In the genomic region with DNA sequence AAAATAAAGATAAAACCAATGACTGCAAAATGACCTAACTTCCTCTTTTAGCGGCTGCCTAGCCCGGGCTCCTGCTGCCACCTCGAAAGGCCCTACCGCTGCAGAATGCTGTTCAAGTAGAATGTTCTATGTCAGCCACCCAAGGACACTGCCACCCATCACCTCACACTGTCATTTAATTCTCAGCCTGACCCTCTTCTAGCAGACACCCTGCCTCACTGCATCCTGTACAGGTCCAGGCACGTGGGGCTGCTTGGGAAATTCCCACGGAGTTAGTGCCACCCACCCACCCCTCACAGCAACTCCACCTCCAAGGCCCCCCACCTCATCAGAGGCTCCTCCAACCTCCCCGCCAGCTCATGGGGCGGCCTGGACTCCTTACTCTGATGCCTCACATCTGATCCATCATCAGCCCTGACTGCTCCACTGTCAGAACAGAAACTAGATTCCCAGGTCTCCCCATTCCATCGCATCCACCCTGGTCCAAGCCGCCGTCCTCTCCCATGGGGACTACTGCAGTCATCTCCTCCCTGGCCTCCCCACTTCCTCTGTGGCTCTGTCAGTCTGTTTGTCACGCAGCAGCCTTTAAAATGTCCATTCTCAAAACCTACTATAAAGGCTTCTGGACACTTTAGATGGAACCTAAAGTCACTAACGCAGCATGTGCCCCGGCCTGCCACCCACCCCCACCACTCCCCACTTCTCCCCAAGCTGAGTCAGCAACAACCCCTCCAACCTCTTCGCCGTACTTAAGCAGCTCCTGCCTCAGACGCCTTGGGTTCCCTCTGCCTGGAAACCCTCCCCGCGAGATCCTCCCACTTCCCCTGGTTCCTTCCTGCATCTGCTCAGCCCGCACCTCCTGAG, we compare ENCODE assay signal across 9 cellular contexts. TPM values are rescaled to one million over a fixed set of nuclear protein-coding genes. Genes with fewer than 3 reads are reported as not detected.
A peak's percentile ranks its signal among the peaks of the same experiment; 100 is the strongest.
DNase-seq lines count a peak whose midpoint lies in the region; ATAC-seq and TF ChIP-seq lines count a peak whose summit lies in the region.
"Had no signal": no experiment of that assay in that cellular context is flagged by ENCODE, and none has a peak within 500 bp of the region (broad histone marks: within the 10 kb centered on the region; RNA-seq: fewer than 3 reads in every experiment).

No MANE protein-coding gene starts in this region.

- 96% methylated on average over 8 of the region's 20 CpGs for WGBS in mammary epithelial cell (ENCODE audit: low coverage, missing lambda C conversion rate)

- ATAC-seq in activated CD8-positive, alpha-beta T cell treated with anti-CD3 and anti-CD28 coated beads, Interleukin-2, amount 10 ng/mL, durations not matched to agents 7 days and 5 days, result peak; percentile 66
- ATAC-seq in left ventricle myocardium superior (peak; percentile 85), GM21447 (IDR thresholded peaks at IDR 0.05; ENCODE audit: unreplicated experiment) (no peak)

- no peaks in the 10 kb centered on the region for H3K9me3 ChIP-seq in breast epithelium
- no peaks in the 10 kb centered on the region for H3K9me3 ChIP-seq in mammary epithelial cell (replicated peaks; ENCODE audit: insufficient read depth, low read length)
- H3K9me3 ChIP-seq in BE2C, result no peaks in the 10 kb centered on the region
- H3K9me3 ChIP-seq: SJSA1 had no signal

- H3K4me1 Mint-ChIP-seq in activated CD8-positive, alpha-beta T cell treated with anti-CD3 and anti-CD28 coated beads, Interleukin-2, amount 10 ng/mL, durations not matched to agents 7 days and 5 days (ENCODE audit: low read depth), result peaks cover 74% of the 10 kb centered on the region

- DNase-seq in breast epithelium (ENCODE audit: low spot score in 2 of 2), result no peak
- no peak for DNase-seq in mammary epithelial cell
- peak; percentile 44 for DNase-seq in activated CD8-positive, alpha-beta T cell treated with anti-CD3 and anti-CD28 coated beads, Interleukin-2, amount 10 ng/mL, durations not matched to agents 7 days and 5 days
- DNase-seq in left ventricle myocardium superior, result peak; percentile 41
- peak; percentile 63 for DNase-seq in stimulated activated naive CD4-positive, alpha-beta T cell treated with Interleukin-2 at 50 U/mL for 16 hours (lab: John Stamatoyannopoulos, UW)
- DNase-seq in SW480 (ENCODE audit: low spot score), result no peak
- DNase-seq in BE2C, result no peak

- H3K9me3 Mint-ChIP-seq in activated CD8-positive, alpha-beta T cell treated with anti-CD3 and anti-CD28 coated beads, Interleukin-2, amount 10 ng/mL, durations not matched to agents 7 days and 5 days (ENCODE audit: insufficient read depth), result no peaks in the 10 kb centered on the region

- CTCF ChIA-PET in mammary epithelial cell (lab: Charles Lee; ENCODE audit: low non-redundant PET), result no interaction called here
- CTCF ChIA-PET in activated CD8-positive, alpha-beta T cell treated with anti-CD3 and anti-CD28 coated beads, Interleukin-2, amount 10 ng/mL, durations not matched to agents 7 days and 5 days (lab: Charles Lee), result interaction anchor here (1.4 to 2.3 kb wide), 4 partner anchors 10 to 139 kb away, joined by 5 to 13 read pairs (median 7); no protein-coding TSS in a partner anchor

- no peak overlapping the region for H3K4me2 ChIP-seq in mammary epithelial cell (ENCODE audit: insufficient read depth, low read depth, low read length)

- no peaks in the 10 kb centered on the region for H3K79me2 ChIP-seq in mammary epithelial cell (ENCODE audit: insufficient read depth, low read length)

- no peak overlapping the region for H3K9ac ChIP-seq in mammary epithelial cell (ENCODE audit: insufficient read depth, low read length)

- peaks cover 50% of the 10 kb centered on the region for H3K36me3 Mint-ChIP-seq in activated CD8-positive, alpha-beta T cell treated with anti-CD3 and anti-CD28 coated beads, Interleukin-2, amount 10 ng/mL, durations not matched to agents 7 days and 5 days (ENCODE audit: low read depth)

- H3K4me3 ChIP-seq in breast epithelium, result peak overlapping the region in 2 of 3 donors; percentile 0 to 38
- no peak overlapping the region for H3K4me3 ChIP-seq in mammary epithelial cell (replicated peaks in 1 of 3; ENCODE audit: insufficient read depth in 1 of 3, low read depth in 2 of 3, low read length in 3 of 3)
- no peak overlapping the region for H3K4me3 ChIP-seq in BE2C (ENCODE audit: low read depth, low read length)
- H3K4me3 ChIP-seq: SJSA1 had no signal

- dilution Hi-C loops in mammary epithelial cell (cut with HindIII; ENCODE audit: low sequenced_read_pairs), result no loop called here

- no peak overlapping the region for H2AFZ ChIP-seq in mammary epithelial cell (ENCODE audit: low read depth, low read length)

- no peaks in the 10 kb centered on the region for H3K4me1 ChIP-seq in breast epithelium
- H3K4me1 ChIP-seq in mammary epithelial cell (ENCODE audit: insufficient read depth, low read length), result peaks cover under 1% of the 10 kb centered on the region
- no peaks in the 10 kb centered on the region for H3K4me1 ChIP-seq in BE2C
- H3K4me1 ChIP-seq: SJSA1 had no signal

- peak overlapping the region; percentile 90 for H3K27ac Mint-ChIP-seq in activated CD8-positive, alpha-beta T cell treated with anti-CD3 and anti-CD28 coated beads, Interleukin-2, amount 10 ng/mL, durations not matched to agents 7 days and 5 days

- peak overlapping the region; percentile 67 for H3K4me3 Mint-ChIP-seq in activated CD8-positive, alpha-beta T cell treated with anti-CD3 and anti-CD28 coated beads, Interleukin-2, amount 10 ng/mL, durations not matched to agents 7 days and 5 days

- TF ChIP-seq CTCF in breast epithelium (IDR thresholded peaks at IDR 0.05) (no peak), mammary epithelial cell (conservative IDR thresholded peaks at IDR 0.05 in 1 of 2, IDR thresholded peaks at IDR 0.05 in 1 of 2; ENCODE audit: extremely low read depth in 1 of 2, insufficient read depth in 1 of 2, low read depth in 1 of 2, low read length in 2 of 2) (no peak), BE2C (IDR thresholded peaks at IDR 0.05; ENCODE audit: low read depth, low read length) (no peak)

- intact Hi-C loops in breast epithelium (cut with DNase I; ENCODE audit: low total_unique reads) (no loop called here), mammary epithelial cell (cut with micrococcal nuclease) (no loop called here), left ventricle myocardium superior (cut with micrococcal nuclease) (no loop called here)

- no peaks in the 10 kb centered on the region for H3K36me3 ChIP-seq in breast epithelium
- no peaks in the 10 kb centered on the region for H3K36me3 ChIP-seq in mammary epithelial cell (ENCODE audit: insufficient read depth, low read length)
- H3K36me3 ChIP-seq in BE2C, result no peaks in the 10 kb centered on the region
- H3K36me3 ChIP-seq: SJSA1 had no signal

- POLR2A ChIA-PET in activated CD8-positive, alpha-beta T cell treated with anti-CD3 and anti-CD28 coated beads, Interleukin-2, amount 10 ng/mL, durations not matched to agents 7 days and 5 days (lab: Charles Lee), result interaction anchor here (0.6 to 1.2 kb wide), 5 partner anchors 11 to 125 kb away, joined by 3 to 4 read pairs (median 3); no protein-coding TSS in a partner anchor

- in situ Hi-C loops in mammary epithelial cell (cut with MboI; ENCODE audit: low sequenced_read_pairs in 2 of 2), result no loop called here

- H3K27ac ChIP-seq in breast epithelium (peak overlapping the region in 1 of 2 donors; percentile 19), mammary epithelial cell (ENCODE audit: insufficient read depth, low read depth, low read length) (no peak overlapping the region)
- H3K27ac ChIP-seq: SJSA1 had no signal

- TF ChIP-seq POLR2A in breast epithelium (IDR thresholded peaks at IDR 0.05), result no peak

- H3K27me3 ChIP-seq in breast epithelium (no peaks in the 10 kb centered on the region), mammary epithelial cell (ENCODE audit: insufficient read depth, low read length) (no peaks in the 10 kb centered on the region), BE2C (no peaks in the 10 kb centered on the region; the same call in 1 of the 2 replicates)

- no peaks in the 10 kb centered on the region for H4K20me1 ChIP-seq in mammary epithelial cell (ENCODE audit: insufficient read depth, low read length)

- no peaks in the 10 kb centered on the region for H3K27me3 Mint-ChIP-seq in activated CD8-positive, alpha-beta T cell treated with anti-CD3 and anti-CD28 coated beads, Interleukin-2, amount 10 ng/mL, durations not matched to agents 7 days and 5 days (ENCODE audit: low read depth)

- BruUV-seq in mammary epithelial cell (replicated peaks; lab: Mats Ljungman, UMichigan), result no TSS peak

RNA-seq across cellular contexts. Expression of a gene that starts 17.0 kb away (rescaled TPM):
- total RNA-seq in breast epithelium (10 to 100 TPM in 2 of 3 donors, 1 to 10 TPM in 1; 5.9 to 11.9 (median 10.2) TPM), mammary epithelial cell (under 1 TPM in 1 of 2 donors, not detected in 1; under 0.01 TPM), left ventricle myocardium superior (2.3 TPM)
- 0.01 TPM for polyA plus RNA-seq in mammary epithelial cell
- polyA minus RNA-seq in mammary epithelial cell, result not detected
- total RNA-seq in activated CD8-positive, alpha-beta T cell treated with anti-CD3 and anti-CD28 coated beads, Interleukin-2, amount 10 ng/mL, durations not matched to agents 7 days and 5 days, result 10 to 100 TPM; 53.5 to 55.8 TPM
- not detected for polyA plus RNA-seq in BE2C (2012; ENCODE audit: insufficient read depth, insufficient read length, low read depth)
- total RNA-seq: SJSA1 had no signal

Comparison
In these comparisons a context has a peak if more than half of its experiments do, and no peak if none do; other contexts are left out.
1. H3K4me3 ChIP-seq: peak in breast epithelium (2 of 3); none in mammary epithelial cell (0 of 3) and BE2C (single experiment).
2. DNase-seq: peak in activated CD8-positive, alpha-beta T cell treated with anti-CD3 and anti-CD28 coated beads, Interleukin-2, amount 10 ng/mL, durations not matched to agents 7 days and 5 days (single experiment), left ventricle myocardium superior (single experiment) and stimulated activated naive CD4-positive, alpha-beta T cell treated with Interleukin-2 at 50 U/mL for 16 hours (single experiment); none in breast epithelium (0 of 2), mammary epithelial cell (single experiment), SW480 (single experiment) and BE2C (single experiment).
3. RNA of a gene that starts 17.0 kb away (total RNA-seq): 53.5 to 55.8 TPM in activated CD8-positive, alpha-beta T cell treated with anti-CD3 and anti-CD28 coated beads, Interleukin-2, amount 10 ng/mL, durations not matched to agents 7 days and 5 days; 5.9 to 11.9 TPM in breast epithelium, 2.3 TPM in left ventricle myocardium superior (single experiment) and under 0.01 TPM in mammary epithelial cell; every median in the first group is over 4 times any median in the second.